In the genomic region with DNA sequence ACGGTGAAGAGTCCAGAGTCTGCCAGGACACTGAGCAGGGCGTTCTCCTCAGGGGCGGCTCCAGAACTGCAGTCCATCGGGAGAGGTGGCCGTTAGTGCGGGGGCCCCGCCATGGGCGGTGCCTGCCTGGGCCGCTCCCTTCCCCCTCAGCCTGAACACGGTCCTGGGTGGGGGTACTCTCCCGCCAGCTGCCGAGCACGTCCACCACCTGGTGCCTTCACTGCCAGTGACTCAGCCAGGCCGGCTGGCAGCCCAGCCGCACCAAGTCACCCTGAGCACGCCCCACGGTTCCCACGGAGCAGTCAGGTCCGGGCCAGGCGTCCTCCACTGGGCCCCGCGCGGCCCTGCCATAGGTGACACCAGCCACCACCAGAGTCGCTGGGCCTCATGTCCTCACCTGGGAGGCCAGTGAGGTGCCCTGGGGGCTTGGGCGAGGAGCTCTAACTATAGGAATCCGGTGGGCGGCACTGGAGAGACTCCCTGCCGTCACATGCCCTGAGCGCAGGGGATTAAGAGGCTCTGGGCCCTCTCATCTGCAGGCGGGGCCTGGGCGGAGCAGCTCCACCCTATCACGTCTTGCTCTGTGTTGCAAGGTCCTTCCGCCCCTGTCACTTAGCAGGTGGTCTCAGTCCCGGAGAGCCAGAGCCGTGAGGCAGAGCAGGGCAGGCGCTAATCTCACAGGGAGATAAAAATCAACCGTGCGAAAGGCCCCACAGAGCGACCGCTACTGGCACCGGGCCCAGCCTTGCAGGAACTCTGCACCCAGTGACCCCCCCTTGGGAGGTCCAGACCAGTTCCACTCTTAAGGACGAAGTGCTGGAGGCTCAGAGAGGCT, we compare ENCODE assay signal across 8 cellular contexts. TPM values are rescaled to one million over a fixed set of nuclear protein-coding genes. Genes with fewer than 3 reads are reported as not detected.
DNase-seq lines count a peak whose midpoint lies in the region; ATAC-seq lines count a peak whose summit lies in the region.

No MANE protein-coding gene starts in this region.

- H3K27ac Mint-ChIP-seq in activated naive CD8-positive, alpha-beta T cell treated with anti-CD3 and anti-CD28 coated beads, Interleukin-2, amount 10 ng/mL, durations not matched to agents 7 days and 5 days: peak overlapping the region; percentile 16
- H3K27ac Mint-ChIP-seq in stimulated activated naive CD8-positive, alpha-beta T cell treated with anti-CD3 and anti-CD28 coated beads, Interleukin-15, amount 100 ng/mL, for 72 hours: peak overlapping the region; percentile 79 to 81

- H3K4me1 Mint-ChIP-seq in activated naive CD8-positive, alpha-beta T cell treated with anti-CD3 and anti-CD28 coated beads, Interleukin-2, amount 10 ng/mL, durations not matched to agents 7 days and 5 days: peaks cover 14% of the 10 kb centered on the region
- H3K4me1 Mint-ChIP-seq in stimulated activated naive CD8-positive, alpha-beta T cell treated with anti-CD3 and anti-CD28 coated beads, Interleukin-15, amount 100 ng/mL, for 72 hours: peaks cover 69% of the 10 kb centered on the region

- peak; percentile 94 for DNase-seq in NAMALWA (ENCODE audit: low spot score)
- no peak for DNase-seq in activated naive CD8-positive, alpha-beta T cell treated with anti-CD3 and anti-CD28 coated beads, Interleukin-2, amount 10 ng/mL, durations not matched to agents 7 days and 5 days
- peak; percentile 96 for DNase-seq in islet precursor cell
- peak; percentile 21 to 52 for DNase-seq in stimulated activated naive CD8-positive, alpha-beta T cell treated with anti-CD3 and anti-CD28 coated beads, Interleukin-15, amount 100 ng/mL, for 72 hours
- no peak for DNase-seq in NCI-H1436 (lab: John Stamatoyannopoulos, UW)

- POLR2A ChIA-PET in activated naive CD8-positive, alpha-beta T cell treated with anti-CD3 and anti-CD28 coated beads, Interleukin-2, amount 10 ng/mL, durations not matched to agents 7 days and 5 days (lab: Charles Lee): interaction anchor here (1.3 to 1.4 kb wide), 2 partner anchors 13 to 33 kb away, joined by 3 read pairs; no protein-coding TSS in a partner anchor

- H3K4me3 Mint-ChIP-seq in activated naive CD8-positive, alpha-beta T cell treated with anti-CD3 and anti-CD28 coated beads, Interleukin-2, amount 10 ng/mL, durations not matched to agents 7 days and 5 days: no peak overlapping the region
- peak overlapping the region; percentile 41 to 54 for H3K4me3 Mint-ChIP-seq in stimulated activated naive CD8-positive, alpha-beta T cell treated with anti-CD3 and anti-CD28 coated beads, Interleukin-15, amount 100 ng/mL, for 72 hours

- no peaks in the 10 kb centered on the region for H3K36me3 Mint-ChIP-seq in activated naive CD8-positive, alpha-beta T cell treated with anti-CD3 and anti-CD28 coated beads, Interleukin-2, amount 10 ng/mL, durations not matched to agents 7 days and 5 days

- H3K9me3 Mint-ChIP-seq in activated naive CD8-positive, alpha-beta T cell treated with anti-CD3 and anti-CD28 coated beads, Interleukin-2, amount 10 ng/mL, durations not matched to agents 7 days and 5 days: no peaks in the 10 kb centered on the region
- H3K9me3 Mint-ChIP-seq in stimulated activated naive CD8-positive, alpha-beta T cell treated with anti-CD3 and anti-CD28 coated beads, Interleukin-15, amount 100 ng/mL, for 72 hours: no peaks in the 10 kb centered on the region

- peak; percentile 59 for ATAC-seq in GM18861 (IDR thresholded peaks at IDR 0.05; ENCODE audit: unreplicated experiment)
- ATAC-seq in activated naive CD8-positive, alpha-beta T cell treated with anti-CD3 and anti-CD28 coated beads, Interleukin-2, amount 10 ng/mL, durations not matched to agents 7 days and 5 days (ENCODE audit: low read depth): peak; percentile 72
- peak; percentile 86 for ATAC-seq in stimulated activated naive CD8-positive, alpha-beta T cell treated with anti-CD3 and anti-CD28 coated beads, Interleukin-15, amount 100 ng/mL, for 72 hours
- ATAC-seq in GM19351 (IDR thresholded peaks at IDR 0.05; ENCODE audit: unreplicated experiment): no peak
- ATAC-seq in HG03565 (IDR thresholded peaks at IDR 0.05; ENCODE audit: unreplicated experiment): no peak

- no peaks in the 10 kb centered on the region for H3K27me3 Mint-ChIP-seq in activated naive CD8-positive, alpha-beta T cell treated with anti-CD3 and anti-CD28 coated beads, Interleukin-2, amount 10 ng/mL, durations not matched to agents 7 days and 5 days
- H3K27me3 Mint-ChIP-seq in stimulated activated naive CD8-positive, alpha-beta T cell treated with anti-CD3 and anti-CD28 coated beads, Interleukin-15, amount 100 ng/mL, for 72 hours: no peaks in the 10 kb centered on the region

RNA-seq across cellular contexts. Expression of a gene that starts 14.3 kb away (rescaled TPM):
- total RNA-seq in activated naive CD8-positive, alpha-beta T cell treated with anti-CD3 and anti-CD28 coated beads, Interleukin-2, amount 10 ng/mL, durations not matched to agents 7 days and 5 days: 100 to 1,000 TPM; 206 to 220 TPM

RNA-seq across cellular contexts. Expression of a gene that starts 32.9 kb away (rescaled TPM):
- total RNA-seq in activated naive CD8-positive, alpha-beta T cell treated with anti-CD3 and anti-CD28 coated beads, Interleukin-2, amount 10 ng/mL, durations not matched to agents 7 days and 5 days: 100 to 1,000 TPM; 135 to 140 TPM

RNA-seq across cellular contexts. Expression of a gene that starts 41.1 kb away (rescaled TPM):
- 100 to 1,000 TPM; 124 to 139 TPM for total RNA-seq in activated naive CD8-positive, alpha-beta T cell treated with anti-CD3 and anti-CD28 coated beads, Interleukin-2, amount 10 ng/mL, durations not matched to agents 7 days and 5 days

Comparison
In these comparisons a context has a peak if more than half of its experiments do, and no peak if none do; other contexts are left out.
1. ATAC-seq: peak in GM18861 (single experiment), activated naive CD8-positive, alpha-beta T cell treated with anti-CD3 and anti-CD28 coated beads, Interleukin-2, amount 10 ng/mL, durations not matched to agents 7 days and 5 days (single experiment) and stimulated activated naive CD8-positive, alpha-beta T cell treated with anti-CD3 and anti-CD28 coated beads, Interleukin-15, amount 100 ng/mL, for 72 hours (single experiment); none in GM19351 (single experiment) and HG03565 (single experiment).
2. DNase-seq: peak in NAMALWA (single experiment), islet precursor cell (single experiment) and stimulated activated naive CD8-positive, alpha-beta T cell treated with anti-CD3 and anti-CD28 coated beads, Interleukin-15, amount 100 ng/mL, for 72 hours (2 of 2); none in activated naive CD8-positive, alpha-beta T cell treated with anti-CD3 and anti-CD28 coated beads, Interleukin-2, amount 10 ng/mL, durations not matched to agents 7 days and 5 days (single experiment) and NCI-H1436 (single experiment).